11 cellular contexts compared by ENCODE assay signal in genomic region chr22:38454011-38454360, GRCh38. TPM values are rescaled to one million over a fixed set of nuclear protein-coding genes. Genes with fewer than 3 reads are reported as not detected.
DNase-seq lines count a peak whose midpoint lies in the region; ATAC-seq and TF ChIP-seq lines count a peak whose summit lies in the region.
"Had no signal": no experiment of that assay in that cellular context is flagged by ENCODE, and none has a peak within 500 bp of the region (broad histone marks: within the 10 kb centered on the region; RNA-seq: fewer than 3 reads in every experiment).

No MANE protein-coding gene starts in this region.

- H3K4me3 ChIP-seq in GM23338 (peak overlapping the region; percentile 61), SJCRH30 (no peak overlapping the region)
- H3K4me3 ChIP-seq in naive thymus-derived CD4-positive, alpha-beta T cell (ENCODE audit: low read length) = peak overlapping the region; percentile 43

- H3K27me3 ChIP-seq in CD4-positive, alpha-beta T cell (ENCODE audit: control insufficient read depth, insufficient read depth, low read length) = peaks cover 48% of the 10 kb centered on the region
- peaks cover 61% of the 10 kb centered on the region for H3K27me3 ChIP-seq in GM23338 (ENCODE audit: insufficient read depth)
- H3K27me3 ChIP-seq in naive thymus-derived CD4-positive, alpha-beta T cell (ENCODE audit: control insufficient read depth in 2 of 2, insufficient read depth in 2 of 2, low read length in 2 of 2) = peaks cover 4 to 14% of the 10 kb centered on the region in 2 donors
- H3K27me3 ChIP-seq in SJCRH30 = peaks cover 47% of the 10 kb centered on the region

- DNase-seq in CD4-positive, alpha-beta T cell = no peak
- no peak for DNase-seq in GM23338 (ENCODE audit: low spot score)
- DNase-seq in naive thymus-derived CD4-positive, alpha-beta T cell = no peak
- no peak for DNase-seq in SJCRH30
- DNase-seq in GM10248 (ENCODE audit: extremely low spot score) = no peak
- no peak for DNase-seq in middle frontal gyrus (ENCODE audit: extremely low spot score, low spot score)
- DNase-seq: activated CD4-positive, CD25-positive, alpha-beta regulatory T cell had no signal

- H3K4me3 Mint-ChIP-seq in CD4-positive, alpha-beta T cell = peak overlapping the region; percentile 90
- peak overlapping the region; percentile 77; the same call in 2 of the 3 replicates for H3K4me3 Mint-ChIP-seq in GM23338
- H3K4me3 Mint-ChIP-seq in naive thymus-derived CD4-positive, alpha-beta T cell = peak overlapping the region in 7 of 10 donors; percentile 4 to 87 (median 83)

- no peaks in the 10 kb centered on the region for H3K79me2 ChIP-seq in GM23338 (replicated peaks; ENCODE audit: insufficient read depth)

- no peaks in the 10 kb centered on the region for H3K9me3 ChIP-seq in CD4-positive, alpha-beta T cell (ENCODE audit: control insufficient read depth, low read length)
- H3K9me3 ChIP-seq in naive thymus-derived CD4-positive, alpha-beta T cell (ENCODE audit: control insufficient read depth in 2 of 3, low read length in 3 of 3) = no peaks in the 10 kb centered on the region
- H3K9me3 ChIP-seq in SJCRH30 (replicated peaks) = no peaks in the 10 kb centered on the region

- no peak overlapping the region for H2AFZ ChIP-seq in GM23338

- H3K9me3 Mint-ChIP-seq in CD4-positive, alpha-beta T cell = no peaks in the 10 kb centered on the region
- H3K9me3 Mint-ChIP-seq in GM23338 = peaks cover 4% of the 10 kb centered on the region; the same call in 1 of the 3 replicates
- peaks cover 0 to 3% (median 0%) of the 10 kb centered on the region in 11 donors for H3K9me3 Mint-ChIP-seq in naive thymus-derived CD4-positive, alpha-beta T cell
- H3K9me3 Mint-ChIP-seq: natural killer cell treated with Interleukin-12 subunit alpha and Interleukin-12 subunit beta and Interleukin-15 and Interleukin-18, amount 100 ng/mL, for 72 hours had no signal

- POLR2A ChIA-PET in CD4-positive, alpha-beta T cell (lab: Charles Lee) = interaction anchor here (1.3 kb wide), 1 partner anchor 53 kb away, joined by 3 read pairs; no protein-coding TSS in a partner anchor
- POLR2A ChIA-PET in naive thymus-derived CD4-positive, alpha-beta T cell (lab: Charles Lee) = no interaction called here
- POLR2A ChIA-PET in GM10248 (lab: Yijun Ruan, JAX) = no interaction called here

- H3K27me3 Mint-ChIP-seq in CD4-positive, alpha-beta T cell = peaks cover 75% of the 10 kb centered on the region
- H3K27me3 Mint-ChIP-seq in GM23338 (ENCODE audit: insufficient read depth, low read depth, poor library complexity) = peaks cover 52% of the 10 kb centered on the region
- peaks cover 52 to 79% (median 68%) of the 10 kb centered on the region in 5 donors for H3K27me3 Mint-ChIP-seq in naive thymus-derived CD4-positive, alpha-beta T cell

- no peaks in the 10 kb centered on the region for H3K36me3 Mint-ChIP-seq in CD4-positive, alpha-beta T cell (ENCODE audit: low read depth)
- H3K36me3 Mint-ChIP-seq in GM23338 (ENCODE audit: low read depth) = no peaks in the 10 kb centered on the region; the same call in 2 of the 3 replicates
- H3K36me3 Mint-ChIP-seq in naive thymus-derived CD4-positive, alpha-beta T cell = peaks cover 0 to 3% (median 0%) of the 10 kb centered on the region in 5 donors
- H3K36me3 Mint-ChIP-seq: natural killer cell treated with Interleukin-12 subunit alpha and Interleukin-12 subunit beta and Interleukin-15 and Interleukin-18, amount 100 ng/mL, for 72 hours had no signal

- no peaks in the 10 kb centered on the region; the same call in 1 of the 2 replicates for H4K20me1 ChIP-seq in GM23338 (replicated peaks; ENCODE audit: insufficient read depth)

- intact Hi-C loops in CD4-positive, alpha-beta T cell (cut with DNase I, micrococcal nuclease) = no loop called here
- intact Hi-C loops in naive thymus-derived CD4-positive, alpha-beta T cell (cut with micrococcal nuclease) = no loop called here

- no peak overlapping the region for H3K27ac ChIP-seq in CD4-positive, alpha-beta T cell (ENCODE audit: low read depth, low read length)
- H3K27ac ChIP-seq in GM23338 (ENCODE audit: low read depth) = no peak overlapping the region
- H3K27ac ChIP-seq in angular gyrus (ENCODE audit: low read depth, low read length) = peak overlapping the region; percentile 77
- H3K27ac ChIP-seq in naive thymus-derived CD4-positive, alpha-beta T cell (ENCODE audit: low read depth, low read length) = no peak overlapping the region
- H3K27ac ChIP-seq in SJCRH30 = no peak overlapping the region
- H3K27ac ChIP-seq: HL-60 had no signal

- peaks cover 12% of the 10 kb centered on the region; the same call in 1 of the 2 replicates for H3F3A ChIP-seq in GM23338 (replicated peaks; ENCODE audit: low read depth)

- CTCF ChIA-PET in CD4-positive, alpha-beta T cell (lab: Charles Lee) = no interaction called here
- CTCF ChIA-PET in naive thymus-derived CD4-positive, alpha-beta T cell (lab: Charles Lee) = no interaction called here
- CTCF ChIA-PET in GM10248 (lab: Yijun Ruan, JAX) = no interaction called here

- H3K9me2 ChIP-seq in GM23338 (ENCODE audit: insufficient read depth) = no peaks in the 10 kb centered on the region

- H3K36me3 ChIP-seq in GM23338 (ENCODE audit: insufficient read depth) (no peaks in the 10 kb centered on the region), SJCRH30 (no peaks in the 10 kb centered on the region)
- H3K36me3 ChIP-seq in naive thymus-derived CD4-positive, alpha-beta T cell (ENCODE audit: control insufficient read depth in 2 of 3, insufficient read depth in 3 of 3, low read length in 3 of 3) = no peaks in the 10 kb centered on the region

- H3K4me1 ChIP-seq in GM23338 (ENCODE audit: insufficient read depth) = peaks cover 8% of the 10 kb centered on the region; the same call in 1 of the 2 replicates
- H3K4me1 ChIP-seq in naive thymus-derived CD4-positive, alpha-beta T cell (ENCODE audit: control insufficient read depth in 2 of 2, insufficient read depth in 2 of 2, low read length in 2 of 2) = peaks cover 0 to 5% of the 10 kb centered on the region in 2 donors
- H3K4me1 ChIP-seq in SJCRH30 = no peaks in the 10 kb centered on the region

- H3K4me2 ChIP-seq in GM23338 = peak overlapping the region; percentile 80; the same call in 1 of the 2 replicates

- no peak overlapping the region for H3K27ac Mint-ChIP-seq in CD4-positive, alpha-beta T cell
- H3K27ac Mint-ChIP-seq in GM23338 = no peak overlapping the region
- H3K27ac Mint-ChIP-seq in naive thymus-derived CD4-positive, alpha-beta T cell = no peak overlapping the region
- H3K27ac Mint-ChIP-seq: natural killer cell treated with Interleukin-12 subunit alpha and Interleukin-12 subunit beta and Interleukin-15 and Interleukin-18, amount 100 ng/mL, for 72 hours had no signal

- TF ChIP-seq CTCF in CD4-positive, alpha-beta T cell (IDR thresholded peaks at IDR 0.05) = no peak
- TF ChIP-seq CTCF in GM23338 (conservative IDR thresholded peaks at IDR 0.05; ENCODE audit: low read depth in 2 of 2) = no peak
- TF ChIP-seq CTCF in GM10248 (IDR thresholded peaks at IDR 0.05; ENCODE audit: control extremely low read depth, extremely low read depth, low read depth, missing control alignments) = no peak

- ATAC-seq in CD4-positive, alpha-beta T cell (ENCODE audit: poor library complexity) = no peak
- ATAC-seq in GM23338 = peak; percentile 4; the same call in 1 of the 3 replicates
- ATAC-seq in naive thymus-derived CD4-positive, alpha-beta T cell = no peak
- ATAC-seq: natural killer cell treated with Interleukin-12 subunit alpha and Interleukin-12 subunit beta and Interleukin-15 and Interleukin-18, amount 100 ng/mL, for 72 hours had no signal

- H3K4me1 Mint-ChIP-seq in CD4-positive, alpha-beta T cell (ENCODE audit: low read depth) = peaks cover 23% of the 10 kb centered on the region
- peaks cover 33% of the 10 kb centered on the region for H3K4me1 Mint-ChIP-seq in GM23338
- H3K4me1 Mint-ChIP-seq in naive thymus-derived CD4-positive, alpha-beta T cell = peaks cover 5 to 15% (median 14%) of the 10 kb centered on the region in 7 donors

TF ChIP-seq in GM23338, 12 proteins besides CTCF, POLR2A, EP300 and RAD21 (continues in another document):
- no peak for TF ChIP-seq ZNF114 (CRISPR knock-in tag; IDR thresholded peaks at IDR 0.05)
- TF ChIP-seq STAT1 (IDR thresholded peaks at IDR 0.05; ENCODE audit: unreplicated experiment) = no peak
- no peak for TF ChIP-seq EZH2 (IDR thresholded peaks at IDR 0.05; ENCODE audit: low read depth, unreplicated experiment)

RNA-seq across cellular contexts. Expression of gene KCNJ4, which starts 1.0 kb away (rescaled TPM):
- not detected for total RNA-seq in CD4-positive, alpha-beta T cell
- total RNA-seq in GM23338 (2014; rRNA removed; shearing (Covaris generic)) = 1.3 TPM in 2 replicates
- polyA plus RNA-seq in GM23338 (2016; fragmentation: Nextera tagmentation; extraction: Ambion mirVana) = 0.23 and 0.28 TPM in 2 replicates
- not detected for total RNA-seq in naive thymus-derived CD4-positive, alpha-beta T cell
- polyA plus RNA-seq in naive thymus-derived CD4-positive, alpha-beta T cell = not detected
- 0.04 and 0.25 TPM in 2 replicates for total RNA-seq in SJCRH30 (2014; rRNA removed; shearing (Covaris generic))
- total RNA-seq: endothelial cell of umbilical vein; natural killer cell treated with Interleukin-12 subunit alpha and Interleukin-12 subunit beta and Interleukin-15 and Interleukin-18, amount 100 ng/mL, for 72 hours had no signal
- polyA plus RNA-seq: endothelial cell of umbilical vein had no signal

RNA-seq across cellular contexts. Expression of gene KDELR3, which starts 13.9 kb away (rescaled TPM):
- total RNA-seq in CD4-positive, alpha-beta T cell = not detected
- total RNA-seq in GM23338 (2014; rRNA removed; shearing (Covaris generic)) = 5.6 and 11.1 TPM in 2 replicates
- 5.7 and 7.8 TPM in 2 replicates for polyA plus RNA-seq in GM23338 (2016; fragmentation: Nextera tagmentation; extraction: Ambion mirVana)
- under 1 TPM in 1 of 5 experiments, not detected in 4; 0.80 TPM for total RNA-seq in naive thymus-derived CD4-positive, alpha-beta T cell
- polyA plus RNA-seq in naive thymus-derived CD4-positive, alpha-beta T cell = not detected
- total RNA-seq in SJCRH30 (2014; rRNA removed; shearing (Covaris generic)) = 2.2 and 2.3 TPM in 2 replicates

RNA-seq across cellular contexts. Expression of gene DDX17, which starts 52.1 kb away (rescaled TPM):
- 100 to 1,000 TPM; 454 to 462 TPM for total RNA-seq in CD4-positive, alpha-beta T cell
- 452 and 603 TPM in 2 replicates for total RNA-seq in GM23338 (2014; rRNA removed; shearing (Covaris generic))
- 88.0 and 91.0 TPM in 2 replicates for polyA plus RNA-seq in GM23338 (2016; fragmentation: Nextera tagmentation; extraction: Ambion mirVana)
- 1,000 to 10,000 TPM in 2 of 5 experiments, 100 to 1,000 TPM in 3; 478 to 1,097 (median 684) TPM for total RNA-seq in naive thymus-derived CD4-positive, alpha-beta T cell
- polyA plus RNA-seq in naive thymus-derived CD4-positive, alpha-beta T cell = 10 to 100 TPM; 37.7 to 43.4 TPM
- total RNA-seq in SJCRH30 (2014; rRNA removed; shearing (Covaris generic)) = 302 and 356 TPM in 2 replicates
